ENCODE assay signal across 1 cellular context in genomic region chr10:70890917-70891431, GRCh38.
TF ChIP-seq lines count a peak whose summit lies in the region.

No MANE protein-coding gene starts in this region.

TF ChIP-seq in SK-N-SH treated with all-trans-retinoic acid at 6 μM for 48 hours, 23 proteins besides CTCF, POLR2A, EP300 and RAD21 (continued from another document):
- TF ChIP-seq ARNTL (CRISPR knock-in tag; IDR thresholded peaks at IDR 0.05; ENCODE audit: borderline replicate concordance, low read depth) (peak; percentile 55; the same call in 1 of the 2 replicates), ZNF8 (CRISPR knock-in tag; IDR thresholded peaks at IDR 0.05) (no peak), PPARA (CRISPR knock-in tag; IDR thresholded peaks at IDR 0.05; ENCODE audit: borderline replicate concordance) (0 out of 2 replicates have a peak, but pooled peaks have one; percentile 11)
